ENCODE assay signal across 22 cellular contexts in the genomic region with DNA sequence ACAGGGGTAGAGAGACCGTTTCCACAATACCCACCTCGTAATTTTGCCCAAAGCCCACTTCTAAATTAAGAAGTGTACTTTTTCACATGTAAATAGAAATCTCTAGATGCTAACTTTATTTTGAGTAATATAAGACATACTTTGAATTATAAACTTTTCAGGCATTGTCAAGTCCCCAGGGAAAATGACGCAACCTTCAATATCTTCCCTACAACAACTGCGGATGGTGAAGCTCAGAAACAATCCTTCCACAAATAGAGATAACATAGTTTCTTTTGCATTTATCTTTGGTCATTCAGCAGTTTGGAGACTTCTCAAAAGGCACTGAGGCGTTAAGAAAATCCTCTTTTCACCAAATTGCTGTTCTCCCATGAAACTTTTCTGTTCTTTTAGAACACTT.
DNase-seq lines count a peak whose midpoint lies in the region; ATAC-seq, FAIRE-seq and TF ChIP-seq lines count a peak whose summit lies in the region.
"Had no signal": no experiment of that assay in that cellular context is flagged by ENCODE, and none has a peak within 500 bp of the region (broad histone marks: within the 10 kb centered on the region; RNA-seq: fewer than 3 reads in every experiment).

No MANE protein-coding gene starts in this region.

- TF ChIP-seq EP300 in K562 (IDR thresholded peaks at IDR 0.05; ENCODE audit: low read length), result no peak

- ATAC-seq in K562, result no peak
- no peak for ATAC-seq in GM21825 (IDR thresholded peaks at IDR 0.05; ENCODE audit: unreplicated experiment)
- no peak for ATAC-seq in HG03439 (IDR thresholded peaks at IDR 0.05; ENCODE audit: unreplicated experiment)
- ATAC-seq: A549, Panc1 had no signal

- TF ChIP-seq POLR2A in NB4 (IDR thresholded peaks at IDR 0.05; ENCODE audit: extremely low read depth, insufficient read length) (no peak), K562 (conservative IDR thresholded peaks at IDR 0.05) (no peak)

- H3K9ac ChIP-seq in K562 (ENCODE audit: insufficient read depth in 1 of 2, low read depth in 2 of 2, low read length in 2 of 2) (no peak overlapping the region), neuronal stem cell (ENCODE audit: low read depth, low read length, poor library complexity) (no peak overlapping the region)

- 3% methylated on average over 5 of the region's 5 CpGs for WGBS in K562 (ENCODE audit: insufficient coverage, low coverage, missing lambda C conversion rate)
- WGBS in neuronal stem cell (ENCODE audit: extremely low coverage in 2 of 2, insufficient read length in 2 of 2, insufficient replicate concordance in 1 of 2), 2 donors, result no CpG with 5 or more reads among the region's 5 CpGs

- H2BK5ac ChIP-seq in neuronal stem cell (ENCODE audit: low read length), result no peak overlapping the region

- no peaks in the 10 kb centered on the region for H3K79me2 ChIP-seq in K562 (ENCODE audit: control insufficient read depth, insufficient read depth, low read length)

- H4K8ac ChIP-seq in neuronal stem cell (ENCODE audit: low read depth, low read length), result no peak overlapping the region

- H2BK120ac ChIP-seq in neuronal stem cell (ENCODE audit: low read depth, low read length), result no peak overlapping the region

- H3K9me1 ChIP-seq in K562 (ENCODE audit: control insufficient read depth, insufficient read depth, low read length), result no peaks in the 10 kb centered on the region

- H2AFZ ChIP-seq in K562 (ENCODE audit: low read depth, low read length), result no peak overlapping the region
- peak overlapping the region; percentile 59 for H2AFZ ChIP-seq in neuronal stem cell (ENCODE audit: low read length)

- no peak overlapping the region for H2BK15ac ChIP-seq in neuronal stem cell (ENCODE audit: low read length)

- H3K14ac ChIP-seq in neuronal stem cell (ENCODE audit: low read length), result no peak overlapping the region

- no peak overlapping the region for H3K18ac ChIP-seq in neuronal stem cell (ENCODE audit: low read length)

- peaks cover 2% of the 10 kb centered on the region for H3K79me1 ChIP-seq in neuronal stem cell (ENCODE audit: low read depth, low read length)

- no peaks in the 10 kb centered on the region for H3K9me3 ChIP-seq in K562 (replicated peaks; ENCODE audit: control insufficient read depth, insufficient read depth, low read depth, low read length)
- peaks cover 0 to 7% of the 10 kb centered on the region in 2 donors for H3K9me3 ChIP-seq in neuronal stem cell (replicated peaks in 1 of 2; ENCODE audit: control insufficient read depth in 2 of 2, insufficient read depth in 1 of 2, low read depth in 1 of 2, low read length in 2 of 2)
- H3K9me3 ChIP-seq: A549 had no signal

- H3K23ac ChIP-seq in neuronal stem cell (ENCODE audit: low read depth, low read length, poor library complexity), result no peak overlapping the region

- intact Hi-C loops in K562 (cut with micrococcal nuclease), result no loop called here

- no peak for TF ChIP-seq RAD21 in K562 (CRISPR knock-in tag; conservative IDR thresholded peaks at IDR 0.05 in 1 of 2, IDR thresholded peaks at IDR 0.05 in 1 of 2)

- H3K27ac ChIP-seq in K562 (ENCODE audit: extremely low read depth, low read depth, low read length) (no peak overlapping the region), neuronal stem cell (replicated peaks; ENCODE audit: low read length) (no peak overlapping the region)
- H3K27ac ChIP-seq: A549 had no signal

- H3K4me3 ChIP-seq in NB4 (ENCODE audit: low read depth, low read length), result no peak overlapping the region
- no peak overlapping the region for H3K4me3 ChIP-seq in K562
- H3K4me3 ChIP-seq in fibroblast of mammary gland (ENCODE audit: control insufficient read depth, low read depth, low read length), result no peak overlapping the region
- no peak overlapping the region for H3K4me3 ChIP-seq in neuronal stem cell (ENCODE audit: low read length in 2 of 2)
- H3K4me3 ChIP-seq: A549 had no signal

- no peak overlapping the region for H3K4ac ChIP-seq in neuronal stem cell (ENCODE audit: low read length)

- no peak for FAIRE-seq in K562 (lab: Jason Lieb, UNC)
- FAIRE-seq: A549 had no signal

- H3K36me3 ChIP-seq in K562 (ENCODE audit: control insufficient read depth, insufficient read depth, low read length), result no peaks in the 10 kb centered on the region
- no peaks in the 10 kb centered on the region for H3K36me3 ChIP-seq in neuronal stem cell (replicated peaks in 1 of 2; ENCODE audit: control insufficient read depth in 2 of 2, insufficient read depth in 2 of 2, low read length in 2 of 2)

- H2BK12ac ChIP-seq in neuronal stem cell (ENCODE audit: low read length), result no peak overlapping the region

- in situ Hi-C loops in K562 (cut with MboI), result no loop called here

- CTCF ChIA-PET in K562 (lab: Yijun Ruan, JAX; ENCODE audit: low intra/inter-chr PET ratio), result no interaction called here

- H3K27me3 ChIP-seq in K562 (ENCODE audit: control insufficient read depth in 2 of 2, insufficient read depth in 2 of 2, low read length in 2 of 2) (no peaks in the 10 kb centered on the region), neuronal stem cell (ENCODE audit: control insufficient read depth in 3 of 3, insufficient read depth in 3 of 3, low read depth in 1 of 3, low read length in 3 of 3) (no peaks in the 10 kb centered on the region)

- H3K4me2 ChIP-seq in K562 (ENCODE audit: insufficient read depth, low read length), result no peak overlapping the region
- no peak overlapping the region for H3K4me2 ChIP-seq in neuronal stem cell (ENCODE audit: insufficient read depth, low read length, poor library complexity, severe bottlenecking)
- H3K4me2 ChIP-seq: A549 had no signal

- POLR2A ChIA-PET in K562 (lab: Yijun Ruan, JAX), result no interaction called here

- no peak overlapping the region for H2AK5ac ChIP-seq in neuronal stem cell (ENCODE audit: low read depth, low read length)

- no peaks in the 10 kb centered on the region for H4K20me1 ChIP-seq in K562 (replicated peaks; ENCODE audit: control insufficient read depth, insufficient read depth, low read length)

- H4K91ac ChIP-seq in neuronal stem cell (ENCODE audit: low read depth, low read length, poor library complexity), result no peak overlapping the region

- peak; percentile 9 for DNase-seq in NB4 (ENCODE audit: low read depth)
- no peak for DNase-seq in K562 (ENCODE audit: extremely low read depth in 1 of 4, low spot score in 3 of 4)
- DNase-seq in fibroblast of mammary gland (ENCODE audit: low read depth), result peak; percentile 58
- DNase-seq in neuronal stem cell (ENCODE audit: low spot score), result no peak
- no peak for DNase-seq in NCI-H526 (lab: John Stamatoyannopoulos, UW)
- no peak for DNase-seq in effector CD4-positive, alpha-beta T cell
- DNase-seq: COR-L47, DMS79 treated with DMSO at 0.1 percent for 48 hours, H9, HFFc6, KG1, NCI-H1092 treated with DMSO at 0.1 percent for 48 hours, NCI-H1436 treated with DMSO at 0.1 percent for 48 hours, NCI-H2029, NCI-H2227 treated with DMSO at 0.1 percent for 48 hours, NCI-H510A, NCI-H748 treated with DMSO at 0.1 percent for 48 hours, SIG-M5 had no signal

- H3K4me1 ChIP-seq in K562 (replicated peaks in 1 of 2; ENCODE audit: control insufficient read depth in 2 of 2, insufficient read depth in 2 of 2, low read length in 2 of 2), result no peaks in the 10 kb centered on the region
- peaks cover 2 to 7% of the 10 kb centered on the region in 2 donors for H3K4me1 ChIP-seq in neuronal stem cell (ENCODE audit: control insufficient read depth in 2 of 2, insufficient read depth in 1 of 2, low read depth in 1 of 2, low read length in 2 of 2)

- no TSS peak for BruUV-seq in K562 (replicated peaks; lab: Mats Ljungman, UMichigan)

- TF ChIP-seq CTCF in NB4 (IDR thresholded peaks at IDR 0.05; ENCODE audit: low read depth, low read length), result no peak
- TF ChIP-seq CTCF in K562 (IDR thresholded peaks at IDR 0.05 in 2 of 3, conservative IDR thresholded peaks at IDR 0.05 in 1 of 3; ENCODE audit: insufficient read depth in 2 of 3, low read depth in 1 of 3, low read length in 3 of 3), result no peak
- no peak for TF ChIP-seq CTCF in fibroblast of mammary gland (conservative IDR thresholded peaks at IDR 0.05; ENCODE audit: control insufficient read depth, insufficient read depth, low read depth, low read length)

TF ChIP-seq in K562, 482 proteins besides CTCF, POLR2A, EP300 and RAD21 (continues in another document):
- TF ChIP-seq ZNF449 (CRISPR knock-in tag; IDR thresholded peaks at IDR 0.05), result no peak
- no peak for TF ChIP-seq TFE3 (CRISPR knock-in tag; IDR thresholded peaks at IDR 0.05)
- TF ChIP-seq ATF3 (IDR thresholded peaks at IDR 0.05), result peak; percentile 74
- no peak for TF ChIP-seq ATF3 (CRISPR knock-in tag; conservative IDR thresholded peaks at IDR 0.05)
- no peak for TF ChIP-seq CEBPG (CRISPR knock-in tag; IDR thresholded peaks at IDR 0.05)
- peak; percentile 55 to 74 for TF ChIP-seq CEBPG (tag; conservative IDR thresholded peaks at IDR 0.05 in 1 of 2, IDR thresholded peaks at IDR 0.05 in 1 of 2)

Comparison
In these comparisons a context has a peak if more than half of its experiments do, and no peak if none do; other contexts are left out.
1. DNase-seq: peak in NB4 (single experiment) and fibroblast of mammary gland (single experiment); none in K562 (0 of 4), neuronal stem cell (single experiment), NCI-H526 (0 of 2) and effector CD4-positive, alpha-beta T cell (single experiment).